ENCODE assay signal across 9 cellular contexts in genomic region chr19:48553676-48554384, GRCh38. TPM values are rescaled to one million over a fixed set of nuclear protein-coding genes. Genes with fewer than 3 reads are reported as not detected.
A peak's percentile ranks its signal among the peaks of the same experiment; 100 is the strongest.
DNase-seq lines count a peak whose midpoint lies in the region; ATAC-seq, FAIRE-seq and TF ChIP-seq lines count a peak whose summit lies in the region.
"Had no signal": no experiment of that assay in that cellular context is flagged by ENCODE, and none has a peak within 500 bp of the region (broad histone marks: within the 10 kb centered on the region; RNA-seq: fewer than 3 reads in every experiment).

No MANE protein-coding gene starts in this region.

- no peaks in the 10 kb centered on the region for H3K9me3 Mint-ChIP-seq in astrocyte (ENCODE audit: unreplicated experiment)

- H2AFZ ChIP-seq in astrocyte (ENCODE audit: low read depth, low read length), result peak overlapping the region; percentile 48

- peak overlapping the region; percentile 58 for H3K27ac Mint-ChIP-seq in astrocyte (ENCODE audit: unreplicated experiment)

- no peaks in the 10 kb centered on the region for H3K36me3 Mint-ChIP-seq in astrocyte (ENCODE audit: low read depth, unreplicated experiment)

- DNase-seq in ACHN (peak; percentile 62), HT-29 (ENCODE audit: low spot score) (peak; percentile 93), astrocyte (ENCODE audit: low read depth) (peak; percentile 39), left lung (peak in 1 of 2 donors; percentile 72), AML-193 (lab: John Stamatoyannopoulos, UW) (no peak), GM10248 (ENCODE audit: extremely low spot score) (no peak)
- DNase-seq: NCI-H345 had no signal

- H3K27me3 ChIP-seq in astrocyte (ENCODE audit: insufficient read depth, low read length) (no peaks in the 10 kb centered on the region), left lung (peaks cover 0 to 30% of the 10 kb centered on the region in 2 donors)

- H3K27me3 Mint-ChIP-seq in astrocyte (ENCODE audit: low read depth, unreplicated experiment), result peaks cover 5% of the 10 kb centered on the region

- H3K27ac ChIP-seq in astrocyte (ENCODE audit: low read depth, low read length) (no peak overlapping the region), left lung (peak overlapping the region in 1 of 2 donors; percentile 53)

- H3K4me3 ChIP-seq in astrocyte (ENCODE audit: insufficient read depth, low read depth, low read length) (no peak overlapping the region), left lung (no peak overlapping the region)

- H3K9me3 ChIP-seq in astrocyte (ENCODE audit: insufficient read depth, low read depth, low read length) (no peaks in the 10 kb centered on the region), left lung (no peaks in the 10 kb centered on the region)

- ATAC-seq in left lung (peak; percentile 66), HG02973 (IDR thresholded peaks at IDR 0.05; ENCODE audit: unreplicated experiment) (no peak), GM21528 (IDR thresholded peaks at IDR 0.05; ENCODE audit: low FRiP score, unreplicated experiment) (no peak)

- no peaks in the 10 kb centered on the region for H3K79me2 ChIP-seq in astrocyte (ENCODE audit: insufficient read depth, low read length)

- FAIRE-seq in astrocyte (lab: Jason Lieb, UNC), result no peak

- no peak overlapping the region for H3K9ac ChIP-seq in astrocyte (ENCODE audit: low read length)

- H3K4me2 ChIP-seq in astrocyte (ENCODE audit: low read length), result peak overlapping the region; percentile 37

- TF ChIP-seq CTCF in astrocyte (IDR thresholded peaks at IDR 0.05; ENCODE audit: insufficient read depth, low read depth, low read length) (no peak), left lung (IDR thresholded peaks at IDR 0.05) (no peak), GM10248 (IDR thresholded peaks at IDR 0.05; ENCODE audit: control extremely low read depth, extremely low read depth, low read depth, missing control alignments) (no peak)

- no peak overlapping the region for H3K4me3 Mint-ChIP-seq in astrocyte (ENCODE audit: unreplicated experiment)

- no peaks in the 10 kb centered on the region for H4K20me1 ChIP-seq in astrocyte (ENCODE audit: insufficient read depth, low read length)

- intact Hi-C loops in left lung (cut with DNase I), result no loop called here

- CTCF ChIA-PET in GM10248 (lab: Yijun Ruan, JAX), result no interaction called here

- peaks cover 5% of the 10 kb centered on the region for H3K4me1 Mint-ChIP-seq in astrocyte (ENCODE audit: low read depth, unreplicated experiment)

- POLR2A ChIA-PET in GM10248 (lab: Yijun Ruan, JAX), result no interaction called here

- H3K36me3 ChIP-seq in astrocyte (ENCODE audit: insufficient read depth, low read length) (no peaks in the 10 kb centered on the region), left lung (no peaks in the 10 kb centered on the region)

- H3K4me1 ChIP-seq in astrocyte (ENCODE audit: insufficient read depth, low read length) (peaks cover 13% of the 10 kb centered on the region), left lung (no peaks in the 10 kb centered on the region)

- in situ Hi-C loops in ACHN (cut with HindIII; ENCODE audit: low pct_ligation_motif_present, low pct_unique_long_range_greater_than_20kb, low sequenced_read_pairs), result no loop called here

RNA-seq across cellular contexts. Expression of gene SULT2B1, which starts 1.9 kb away (rescaled TPM):
- 48.6 and 55.3 TPM in 2 replicates for total RNA-seq in HT-29 (2014; rRNA removed; shearing (Covaris generic))
- total RNA-seq in astrocyte (0.31 TPM in 1 of 2 replicates, not detected in the other), left lung (1 to 10 TPM; 2.8 to 6.3 TPM)

RNA-seq across cellular contexts. Expression of gene LMTK3, which starts 42.2 kb away (rescaled TPM):
- total RNA-seq in HT-29 (2014; rRNA removed; shearing (Covaris generic)), result 11.4 and 12.2 TPM in 2 replicates
- total RNA-seq in astrocyte, result 6.2 TPM in 2 replicates
- 1 to 10 TPM; 4.4 to 9.5 TPM for total RNA-seq in left lung

RNA-seq across cellular contexts. Expression of gene SPACA4, which starts 52.7 kb away (rescaled TPM):
- total RNA-seq in HT-29 (2014; rRNA removed; shearing (Covaris generic)), result 2.3 and 3.4 TPM in 2 replicates
- total RNA-seq in astrocyte (not detected in 2 replicates), left lung (not detected)

Comparison
In these comparisons a context has a peak if more than half of its experiments do, and no peak if none do; other contexts are left out.
1. DNase-seq: peak in ACHN (single experiment), HT-29 (single experiment) and astrocyte (single experiment); none in AML-193 (0 of 2) and GM10248 (single experiment).